Comparison of ENCODE assay signal across 1 cellular context in the genomic region with DNA sequence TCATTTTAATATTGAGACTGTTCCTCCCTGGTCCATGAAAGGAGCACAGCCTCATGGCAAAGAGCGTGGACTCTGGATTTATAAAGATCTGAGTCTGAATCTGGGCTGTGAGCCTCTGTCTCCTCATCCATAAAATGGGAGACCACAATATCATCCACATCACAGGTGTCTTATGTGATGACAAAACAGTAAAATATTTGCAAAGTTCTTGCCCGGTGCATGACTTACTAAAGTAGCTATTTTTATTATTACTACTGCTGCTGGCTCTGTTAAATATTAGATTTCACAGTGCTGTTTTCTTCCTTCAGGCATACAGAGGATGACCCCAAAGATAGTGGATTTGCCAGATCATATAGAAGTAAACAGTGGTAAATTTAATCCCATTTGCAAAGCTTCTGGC.
TF ChIP-seq lines count a peak whose summit lies in the region.

No MANE protein-coding gene starts in this region.

TF ChIP-seq in IMR-90, 13 proteins besides CTCF, POLR2A, EP300 and RAD21 (continued from another document):
- TF ChIP-seq, protein P1, sequence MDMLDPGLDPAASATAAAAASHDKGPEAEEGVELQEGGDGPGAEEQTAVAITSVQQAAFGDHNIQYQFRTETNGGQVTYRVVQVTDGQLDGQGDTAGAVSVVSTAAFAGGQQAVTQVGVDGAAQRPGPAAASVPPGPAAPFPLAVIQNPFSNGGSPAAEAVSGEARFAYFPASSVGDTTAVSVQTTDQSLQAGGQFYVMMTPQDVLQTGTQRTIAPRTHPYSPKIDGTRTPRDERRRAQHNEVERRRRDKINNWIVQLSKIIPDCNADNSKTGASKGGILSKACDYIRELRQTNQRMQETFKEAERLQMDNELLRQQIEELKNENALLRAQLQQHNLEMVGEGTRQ (IDR thresholded peaks at IDR 0.05; ENCODE audit: low read depth, low read length): no peak
- TF ChIP-seq SMC3 (IDR thresholded peaks at IDR 0.05; ENCODE audit: low read depth, low read length): no peak
- no peak for TF ChIP-seq RFX5 (IDR thresholded peaks at IDR 0.05; ENCODE audit: low read depth, low read length)
- TF ChIP-seq CHD1 (IDR thresholded peaks at IDR 0.05; ENCODE audit: low read depth, low read length): no peak
- no peak for TF ChIP-seq NFE2L2 (IDR thresholded peaks at IDR 0.05; ENCODE audit: low read depth, low read length)
- TF ChIP-seq, protein P2, sequence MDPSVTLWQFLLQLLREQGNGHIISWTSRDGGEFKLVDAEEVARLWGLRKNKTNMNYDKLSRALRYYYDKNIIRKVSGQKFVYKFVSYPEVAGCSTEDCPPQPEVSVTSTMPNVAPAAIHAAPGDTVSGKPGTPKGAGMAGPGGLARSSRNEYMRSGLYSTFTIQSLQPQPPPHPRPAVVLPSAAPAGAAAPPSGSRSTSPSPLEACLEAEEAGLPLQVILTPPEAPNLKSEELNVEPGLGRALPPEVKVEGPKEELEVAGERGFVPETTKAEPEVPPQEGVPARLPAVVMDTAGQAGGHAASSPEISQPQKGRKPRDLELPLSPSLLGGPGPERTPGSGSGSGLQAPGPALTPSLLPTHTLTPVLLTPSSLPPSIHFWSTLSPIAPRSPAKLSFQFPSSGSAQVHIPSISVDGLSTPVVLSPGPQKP (IDR thresholded peaks at IDR 0.05; ENCODE audit: borderline replicate concordance, low read depth, low read length): no peak
- no peak for TF ChIP-seq BHLHE40 (IDR thresholded peaks at IDR 0.05; ENCODE audit: low read depth, low read length)
